ENCODE assay signal across 1 cellular context in the genomic region with DNA sequence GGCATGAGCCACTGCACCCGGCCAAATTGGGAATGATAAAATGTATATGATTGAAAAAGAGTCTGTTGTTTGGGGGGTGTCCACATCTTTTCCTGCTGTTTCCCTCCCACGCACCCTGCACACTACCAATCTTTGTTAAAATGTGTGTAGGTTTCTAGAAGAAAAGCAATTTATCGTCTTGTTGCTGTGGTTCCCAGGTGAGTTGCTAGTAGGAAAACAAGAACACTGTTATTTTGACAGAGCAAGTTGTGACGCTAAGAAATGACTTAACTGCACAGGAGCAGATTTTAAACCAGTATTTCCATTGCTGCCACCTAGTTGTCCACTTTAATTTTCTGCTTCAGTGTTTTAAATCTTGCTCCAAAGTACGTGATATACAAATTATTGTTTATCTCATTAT.
TF ChIP-seq lines count a peak whose summit lies in the region.

No MANE protein-coding gene starts in this region.

TF ChIP-seq in K562, 482 proteins besides CTCF, POLR2A, EP300 and RAD21 (continued from another document):
- TF ChIP-seq E4F1 (CRISPR knock-in tag; IDR thresholded peaks at IDR 0.05; ENCODE audit: borderline replicate concordance) = no peak
- TF ChIP-seq ZBTB2 (IDR thresholded peaks at IDR 0.05) = no peak
- peak; percentile 91; the same call in 1 of the 2 replicates for TF ChIP-seq MYNN (IDR thresholded peaks at IDR 0.05)
- TF ChIP-seq MYNN (CRISPR knock-in tag; IDR thresholded peaks at IDR 0.05) = no peak
- TF ChIP-seq SIN3A (IDR thresholded peaks at IDR 0.05; ENCODE audit: borderline replicate concordance in 2 of 2, control insufficient read depth in 1 of 2, low read depth in 2 of 2, low read length in 2 of 2) = no peak
- TF ChIP-seq, protein P1, sequence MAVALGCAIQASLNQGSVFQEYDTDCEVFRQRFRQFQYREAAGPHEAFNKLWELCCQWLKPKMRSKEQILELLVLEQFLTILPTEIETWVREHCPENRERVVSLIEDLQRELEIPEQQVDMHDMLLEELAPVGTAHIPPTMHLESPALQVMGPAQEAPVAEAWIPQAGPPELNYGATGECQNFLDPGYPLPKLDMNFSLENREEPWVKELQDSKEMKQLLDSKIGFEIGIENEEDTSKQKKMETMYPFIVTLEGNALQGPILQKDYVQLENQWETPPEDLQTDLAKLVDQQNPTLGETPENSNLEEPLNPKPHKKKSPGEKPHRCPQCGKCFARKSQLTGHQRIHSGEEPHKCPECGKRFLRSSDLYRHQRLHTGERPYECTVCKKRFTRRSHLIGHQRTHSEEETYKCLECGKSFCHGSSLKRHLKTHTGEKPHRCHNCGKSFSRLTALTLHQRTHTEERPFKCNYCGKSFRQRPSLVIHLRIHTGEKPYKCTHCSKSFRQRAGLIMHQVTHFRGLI (CRISPR knock-in tag; IDR thresholded peaks at IDR 0.05) = no peak
- TF ChIP-seq EHMT2 (IDR thresholded peaks at IDR 0.05) = no peak
